ENCODE assay signal across 8 cellular contexts in the genomic region with DNA sequence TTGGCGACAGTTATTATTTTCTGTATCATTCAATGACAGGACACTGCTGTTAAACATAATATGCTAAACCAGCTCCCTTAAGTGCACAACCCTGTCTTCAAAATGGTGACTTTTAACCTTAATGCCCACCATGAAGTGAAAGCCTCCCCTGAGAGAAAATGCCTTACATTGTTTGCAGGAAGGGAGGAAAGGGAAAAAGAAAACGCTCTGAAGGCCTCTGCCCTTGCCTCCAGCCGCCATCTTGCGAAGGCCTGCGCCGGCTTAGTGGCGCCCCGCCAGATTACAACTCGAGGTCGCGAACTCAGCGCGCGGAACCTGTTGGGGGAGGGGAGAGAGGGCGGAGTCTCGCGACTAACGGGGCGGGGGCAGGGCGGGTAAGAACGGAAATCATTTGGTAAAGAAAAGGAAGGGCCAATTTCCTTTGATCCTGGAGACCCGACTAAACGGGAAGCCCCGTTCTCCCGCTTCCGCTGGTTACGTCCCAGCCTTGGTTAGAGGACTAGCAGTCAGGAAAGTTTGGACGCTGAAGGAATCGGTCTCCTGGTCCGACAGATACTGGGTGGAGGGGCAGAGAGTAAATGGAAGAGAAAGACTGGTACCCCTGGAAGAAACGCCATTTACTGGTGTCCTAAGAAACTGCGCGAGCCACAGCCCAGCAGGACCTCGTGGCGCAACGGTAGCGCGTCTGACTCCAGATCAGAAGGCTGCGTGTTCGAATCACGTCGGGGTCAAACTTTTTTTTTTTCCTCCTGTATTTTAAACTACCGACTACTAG. TPM values are rescaled to one million over a fixed set of nuclear protein-coding genes. Genes with fewer than 3 reads are reported as not detected.
DNase-seq lines count a peak whose midpoint lies in the region; ATAC-seq, FAIRE-seq and TF ChIP-seq lines count a peak whose summit lies in the region.

No MANE protein-coding gene starts in this region.

- H3K27ac ChIP-seq in psoas muscle = peak overlapping the region; percentile 96

- TF ChIP-seq CTCF in GM13977 (IDR thresholded peaks at IDR 0.05; ENCODE audit: extremely low read depth, insufficient read depth, missing control alignments) (no peak), psoas muscle (IDR thresholded peaks at IDR 0.05) (no peak)

- in situ Hi-C loops in GM13977 (cut with MboI; ENCODE audit: low pct_unique_long_range_greater_than_20kb, low sequenced_read_pairs, unreplicated experiment) = no loop called here

- 0% methylated on average over 43 of the region's 43 CpGs for WGBS in psoas muscle, 3 donors

- DNase-seq in GM13977 (ENCODE audit: low spot score) = peak; percentile 77
- DNase-seq in NCI-H146 treated with DMSO at 0.1 percent for 48 hours (lab: John Stamatoyannopoulos, UW; ENCODE audit: unreplicated experiment) = peak; percentile 89
- DNase-seq in T-helper 1 cell = peak; percentile 83 to 98 (median 91)
- peak; percentile 29 to 97 (median 87) for DNase-seq in amygdala (lab: John Stamatoyannopoulos, UW)
- DNase-seq in left ventricle myocardium superior = peak; percentile 96
- DNase-seq in psoas muscle = peak; percentile 95 to 98
- DNase-seq in urothelium cell line (ENCODE audit: low spot score) = peak; percentile 69

- FAIRE-seq in urothelium cell line (lab: Jason Lieb, UNC) = no peak

- no peaks in the 10 kb centered on the region for H3K9me3 ChIP-seq in psoas muscle

- no peaks in the 10 kb centered on the region for H3K4me1 ChIP-seq in psoas muscle

- H3K36me3 ChIP-seq in psoas muscle (ENCODE audit: insufficient read depth in 1 of 2, low read depth in 1 of 2) = no peaks in the 10 kb centered on the region

- ATAC-seq in HG02870 (IDR thresholded peaks at IDR 0.05; ENCODE audit: unreplicated experiment) = peak; percentile 66
- ATAC-seq in left ventricle myocardium superior = peak; percentile 94
- ATAC-seq in psoas muscle = peak; percentile 95 to 96 (median 96)

- H3K4me3 ChIP-seq in psoas muscle = peak overlapping the region; percentile 81

- H3K27me3 ChIP-seq in psoas muscle (ENCODE audit: insufficient read depth in 3 of 3, low read length in 2 of 3) = no peaks in the 10 kb centered on the region

- intact Hi-C loops in left ventricle myocardium superior (cut with micrococcal nuclease) = loop anchor here (10.0 kb wide), 1 partner anchor 79 kb away; no protein-coding TSS in a partner anchor
- intact Hi-C loops in psoas muscle (cut with DNase I) = loop anchor here in 1 of 2 donors (5.0 kb wide), 1 partner anchor 89 kb away; the partner anchor contains the start of gene SLC25A3

RNA-seq across cellular contexts. Expression of gene TMPO, which starts 11.6 kb away (rescaled TPM):
- total RNA-seq in left ventricle myocardium superior = 16.2 TPM
- 10 to 100 TPM in 2 of 4 donors, 1 to 10 TPM in 2; 9.1 to 15.9 (median 10.8) TPM for total RNA-seq in psoas muscle
- 10 to 100 TPM in 1 of 3 donors, 1 to 10 TPM in 2; 5.9 to 13.1 (median 7.9) TPM for polyA plus RNA-seq in psoas muscle

Comparison
In these comparisons a context has a peak if more than half of its experiments do, and no peak if none do; other contexts are left out.
1. Peak in every context shown above with its lines: DNase-seq, ATAC-seq, H3K4me3 ChIP-seq and H3K27ac ChIP-seq.